In the genomic region with DNA sequence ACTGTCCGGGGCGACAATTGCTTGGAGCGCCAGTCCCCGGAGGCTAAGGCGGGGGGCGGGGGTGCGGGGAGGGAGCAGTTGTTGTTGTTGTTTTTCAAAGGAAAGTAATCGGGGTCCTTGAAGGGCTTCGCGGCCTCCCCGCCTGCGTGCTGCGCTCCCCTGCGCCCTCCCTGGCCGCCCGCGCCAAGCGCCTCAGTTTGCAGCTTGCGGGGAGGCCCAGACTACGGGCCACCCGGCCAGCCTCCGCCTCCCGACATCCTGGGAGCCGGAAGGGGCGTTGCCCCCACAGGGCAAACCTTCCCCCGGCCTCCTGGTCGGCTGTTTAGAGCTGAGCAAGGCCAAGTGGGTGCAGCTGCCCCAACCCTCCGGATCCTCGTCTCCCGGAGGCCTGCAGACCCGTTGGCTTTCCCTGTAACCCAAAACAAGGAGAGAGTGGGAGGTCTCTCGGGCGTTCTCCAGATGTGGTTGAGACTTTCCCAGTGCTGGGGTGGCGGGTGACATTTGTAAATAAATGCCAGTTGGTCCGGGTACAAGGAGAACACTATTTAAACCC, we compare ENCODE assay signal across 9 cellular contexts. TPM values are rescaled to one million over a fixed set of nuclear protein-coding genes. Genes with fewer than 3 reads are reported as not detected.
DNase-seq lines count a peak whose midpoint lies in the region; FAIRE-seq and TF ChIP-seq lines count a peak whose summit lies in the region.
"Had no signal": no experiment of that assay in that cellular context is flagged by ENCODE, and none has a peak within 500 bp of the region (broad histone marks: within the 10 kb centered on the region; RNA-seq: fewer than 3 reads in every experiment).

No MANE protein-coding gene starts in this region.

- POLR2A ChIA-PET in activated CD4-positive, alpha-beta memory T cell treated with anti-CD3 and anti-CD28 coated beads for 36 hours (lab: Charles Lee), result interaction anchor here (0.6 kb wide), 1 partner anchor 806 kb away, joined by 3 read pairs; no protein-coding TSS in a partner anchor
- POLR2A ChIA-PET in activated CD4-positive, alpha-beta memory T cell treated with anti-CD3 and anti-CD28 coated beads, Interleukin-2, amount 10 ng/mL, durations not matched to agents 7 days and 5 days (lab: Charles Lee), result no interaction called here
- POLR2A ChIA-PET in H1 (lab: Charles Lee; ENCODE audit: partially characterized antibody), result interaction anchor here (0.8 to 5.7 kb wide), 8 partner anchors 8 to 135 kb away, joined by 3 to 27 read pairs (median 4); a partner anchor contains a TSS

- H2BK15ac ChIP-seq in H1 (ENCODE audit: low read length), result no peak overlapping the region

- H3K18ac ChIP-seq in H1 (ENCODE audit: extremely low read depth, low read length), result peak overlapping the region; percentile 71

- H3K4me3 ChIP-seq in MM.1S (ENCODE audit: low read length) (no peak overlapping the region), H1 (ENCODE audit: extremely low read depth in 1 of 4, insufficient read depth in 2 of 4, low read depth in 3 of 4, low read length in 4 of 4) (peak overlapping the region; percentile 41 to 63 (median 51)), brain microvascular endothelial cell (ENCODE audit: low read depth, low read length) (no peak overlapping the region)

- H3K4me2 ChIP-seq in MM.1S (ENCODE audit: low read depth, low read length) (0 out of 2 replicates have a peak overlapping the region, but pooled peaks have one; percentile 15), H1 (ENCODE audit: insufficient read depth in 1 of 2, low read depth in 2 of 2, low read length in 2 of 2) (peak overlapping the region; percentile 78 to 91)

- H3K9ac ChIP-seq in MM.1S (ENCODE audit: low read length), result no peak overlapping the region
- H3K9ac ChIP-seq in H1 (replicated peaks in 1 of 4; ENCODE audit: extremely low read depth in 1 of 4, low read depth in 3 of 4, low read length in 3 of 4), result no peak overlapping the region

- H3K36me3 ChIP-seq in MM.1S (replicated peaks; ENCODE audit: insufficient read depth, low read length), result no peaks in the 10 kb centered on the region
- peaks cover 0 to 6% (median 0%) of the 10 kb centered on the region in 4 experiments; a peak in 1 of 8 replicates for H3K36me3 ChIP-seq in H1 (ENCODE audit: control insufficient read depth in 2 of 4, insufficient read depth in 4 of 4, low read length in 3 of 4)
- no peaks in the 10 kb centered on the region for H3K36me3 ChIP-seq in brain microvascular endothelial cell (replicated peaks)

- H3K4me1 Mint-ChIP-seq in activated CD4-positive, alpha-beta memory T cell treated with anti-CD3 and anti-CD28 coated beads for 36 hours (ENCODE audit: low read depth), result peaks cover 22% of the 10 kb centered on the region
- H3K4me1 Mint-ChIP-seq in activated CD4-positive, alpha-beta memory T cell treated with anti-CD3 and anti-CD28 coated beads, Interleukin-2, amount 10 ng/mL, durations not matched to agents 7 days and 5 days, result peaks cover 23% of the 10 kb centered on the region

- H3K27me3 ChIP-seq in MM.1S (replicated peaks; ENCODE audit: insufficient read depth, low read length) (peaks cover 83% of the 10 kb centered on the region), H1 (replicated peaks in 1 of 4; ENCODE audit: control insufficient read depth in 3 of 4, extremely low read depth in 1 of 4, insufficient read depth in 3 of 4, low read length in 3 of 4) (peaks cover 76 to 99% (median 96%) of the 10 kb centered on the region in 4 experiments; a peak in 6 of 7 replicates), brain microvascular endothelial cell (replicated peaks) (peaks cover 93% of the 10 kb centered on the region)

- H4K8ac ChIP-seq in H1 (ENCODE audit: extremely low read depth, insufficient read depth, low read length), result no peak overlapping the region

- H3K23ac ChIP-seq in H1 (ENCODE audit: insufficient read length), result no peak overlapping the region

- H2AFZ ChIP-seq in MM.1S (ENCODE audit: low read length) (no peak overlapping the region), H1 (ENCODE audit: low read length) (no peak overlapping the region)

- CTCF ChIA-PET in activated CD4-positive, alpha-beta memory T cell treated with anti-CD3 and anti-CD28 coated beads for 36 hours (lab: Charles Lee), result interaction anchor here (4.7 kb wide), 1 partner anchor 18 kb away, joined by 20 read pairs; no protein-coding TSS in a partner anchor
- CTCF ChIA-PET in activated CD4-positive, alpha-beta memory T cell treated with anti-CD3 and anti-CD28 coated beads, Interleukin-2, amount 10 ng/mL, durations not matched to agents 7 days and 5 days (lab: Charles Lee), result no interaction called here
- CTCF ChIA-PET in H1 (lab: Charles Lee; ENCODE audit: partially characterized antibody), result interaction anchor here (0.7 to 3.7 kb wide), 14 partner anchors 9 to 275 kb away, joined by 3 to 22 read pairs (median 6); no protein-coding TSS in a partner anchor

- H3K79me1 ChIP-seq in H1 (ENCODE audit: low read depth, low read length), result no peaks in the 10 kb centered on the region

- peaks cover 71% of the 10 kb centered on the region for H3K27me3 Mint-ChIP-seq in activated CD4-positive, alpha-beta memory T cell treated with anti-CD3 and anti-CD28 coated beads for 36 hours
- peaks cover 82% of the 10 kb centered on the region for H3K27me3 Mint-ChIP-seq in activated CD4-positive, alpha-beta memory T cell treated with anti-CD3 and anti-CD28 coated beads, Interleukin-2, amount 10 ng/mL, durations not matched to agents 7 days and 5 days

- H2AK5ac ChIP-seq in H1 (ENCODE audit: low read depth, low read length), result no peak overlapping the region

- no peak overlapping the region for H3K27ac Mint-ChIP-seq in activated CD4-positive, alpha-beta memory T cell treated with anti-CD3 and anti-CD28 coated beads for 36 hours
- no peak overlapping the region for H3K27ac Mint-ChIP-seq in activated CD4-positive, alpha-beta memory T cell treated with anti-CD3 and anti-CD28 coated beads, Interleukin-2, amount 10 ng/mL, durations not matched to agents 7 days and 5 days

- no peaks in the 10 kb centered on the region for H4K20me1 ChIP-seq in MM.1S (ENCODE audit: insufficient read depth, low read length)
- peaks cover 5 to 11% of the 10 kb centered on the region in 2 experiments for H4K20me1 ChIP-seq in H1 (replicated peaks in 1 of 2; ENCODE audit: control insufficient read depth in 1 of 2, insufficient read depth in 2 of 2, low read length in 2 of 2)

- H3K79me2 ChIP-seq in MM.1S (ENCODE audit: low read length) (no peaks in the 10 kb centered on the region), H1 (ENCODE audit: control insufficient read depth in 1 of 2, insufficient read depth in 2 of 2, low read length in 2 of 2) (no peaks in the 10 kb centered on the region)

- no peak overlapping the region for H2BK20ac ChIP-seq in H1 (ENCODE audit: low read length)

- H3K23me2 ChIP-seq in H1 (ENCODE audit: low read depth, low read length), result peaks cover 35% of the 10 kb centered on the region; the same call in 1 of the 2 replicates

- no peaks in the 10 kb centered on the region for H3K9me3 ChIP-seq in MM.1S (replicated peaks; ENCODE audit: insufficient read depth, low read length)
- H3K9me3 ChIP-seq in H1 (ENCODE audit: insufficient read depth in 2 of 2, low read depth in 1 of 2, low read length in 1 of 2), result no peaks in the 10 kb centered on the region

- H4K91ac ChIP-seq in H1 (replicated peaks; ENCODE audit: insufficient read length, low read length), result no peak overlapping the region

- H3K14ac ChIP-seq in H1 (ENCODE audit: insufficient read length), result no peak overlapping the region

- no peak for TF ChIP-seq EP300 in H1 (IDR thresholded peaks at IDR 0.05; ENCODE audit: borderline replicate concordance in 1 of 2, low read depth in 2 of 2, low read length in 2 of 2)

- no peak overlapping the region for H4K5ac ChIP-seq in H1 (ENCODE audit: insufficient read length, low read depth, low read length)

- no peaks in the 10 kb centered on the region for H3K36me3 Mint-ChIP-seq in activated CD4-positive, alpha-beta memory T cell treated with anti-CD3 and anti-CD28 coated beads for 36 hours
- H3K36me3 Mint-ChIP-seq in activated CD4-positive, alpha-beta memory T cell treated with anti-CD3 and anti-CD28 coated beads, Interleukin-2, amount 10 ng/mL, durations not matched to agents 7 days and 5 days (ENCODE audit: low read depth), result peaks cover 2% of the 10 kb centered on the region

- in situ Hi-C loops in brain microvascular endothelial cell (cut with HindIII; ENCODE audit: low pct_ligation_motif_present, low sequenced_read_pairs), result no loop called here

- no peaks in the 10 kb centered on the region for H3K9me2 ChIP-seq in MM.1S (replicated peaks; ENCODE audit: insufficient read depth, low read length)

- H3K27ac ChIP-seq in MM.1S (ENCODE audit: low read length), result no peak overlapping the region
- H3K27ac ChIP-seq in H1 (ENCODE audit: low read depth, low read length), result no peak overlapping the region
- H3K27ac ChIP-seq in brain microvascular endothelial cell, result no peak overlapping the region

- H2BK12ac ChIP-seq in H1 (ENCODE audit: low read depth, low read length), result 0 out of 2 replicates have a peak overlapping the region, but pooled peaks have one; percentile 96

- H3F3A ChIP-seq in MM.1S (ENCODE audit: insufficient read depth, low read length), result no peaks in the 10 kb centered on the region

- FAIRE-seq in H1 (lab: Jason Lieb, UNC), result no peak

- peak in 1 of 2 experiments; percentile 32; a peak in 2 of 4 replicates for TF ChIP-seq RAD21 in H1 (IDR thresholded peaks at IDR 0.05 in 1 of 2, conservative IDR thresholded peaks at IDR 0.05 in 1 of 2; ENCODE audit: low read depth in 2 of 2, low read length in 2 of 2)

- no peak overlapping the region for H3K56ac ChIP-seq in H1 (replicated peaks; ENCODE audit: insufficient read length, low read depth, low read length)

- intact Hi-C loops in activated CD4-positive, alpha-beta memory T cell treated with anti-CD3 and anti-CD28 coated beads for 36 hours (cut with micrococcal nuclease), result loop anchor here (2.0 to 5.0 kb wide), 2 partner anchors 15 to 460 kb away; no protein-coding TSS in a partner anchor

- H2BK5ac ChIP-seq in H1 (ENCODE audit: low read depth, low read length), result no peak overlapping the region

- no peak overlapping the region for H3K4ac ChIP-seq in H1 (replicated peaks; ENCODE audit: insufficient read length, low read depth, low read length)

- TF ChIP-seq POLR2A in H1 (IDR thresholded peaks at IDR 0.05; ENCODE audit: control extremely low read depth in 1 of 2, low read depth in 2 of 2, low read length in 2 of 2), result no peak

- H3K4me3 Mint-ChIP-seq in activated CD4-positive, alpha-beta memory T cell treated with anti-CD3 and anti-CD28 coated beads for 36 hours, result no peak overlapping the region
- H3K4me3 Mint-ChIP-seq in activated CD4-positive, alpha-beta memory T cell treated with anti-CD3 and anti-CD28 coated beads, Interleukin-2, amount 10 ng/mL, durations not matched to agents 7 days and 5 days, result no peak overlapping the region

- TF ChIP-seq CTCF in MM.1S (IDR thresholded peaks at IDR 0.05; ENCODE audit: low read length) (no peak), H1 (IDR thresholded peaks at IDR 0.05; ENCODE audit: control extremely low read depth in 1 of 3, insufficient read depth in 1 of 3, low read depth in 1 of 3, low read length in 3 of 3) (peak in 2 of 3 experiments; percentile 6 to 10; a peak in 1 of 4 replicates), brain microvascular endothelial cell (IDR thresholded peaks at IDR 0.05; ENCODE audit: low read depth, low read length, missing control alignments) (no peak)

- H3K9me3 Mint-ChIP-seq in activated CD4-positive, alpha-beta memory T cell treated with anti-CD3 and anti-CD28 coated beads for 36 hours, result no peaks in the 10 kb centered on the region
- H3K9me3 Mint-ChIP-seq in activated CD4-positive, alpha-beta memory T cell treated with anti-CD3 and anti-CD28 coated beads, Interleukin-2, amount 10 ng/mL, durations not matched to agents 7 days and 5 days, result no peaks in the 10 kb centered on the region

- H3K4me1 ChIP-seq in MM.1S (ENCODE audit: low read length), result no peaks in the 10 kb centered on the region
- H3K4me1 ChIP-seq in H1 (replicated peaks in 1 of 4; ENCODE audit: control insufficient read depth in 3 of 4, insufficient read depth in 4 of 4, low read length in 3 of 4), result peaks cover 0 to 74% (median 50%) of the 10 kb centered on the region in 4 experiments; a peak in 6 of 7 replicates

- DNase-seq in activated CD4-positive, alpha-beta memory T cell treated with anti-CD3 and anti-CD28 coated beads for 36 hours, result peak; percentile 54
- DNase-seq in activated CD4-positive, alpha-beta memory T cell treated with anti-CD3 and anti-CD28 coated beads, Interleukin-2, amount 10 ng/mL, durations not matched to agents 7 days and 5 days, result no peak
- DNase-seq in MM.1S (no peak), H1 (ENCODE audit: low read depth in 1 of 2, low spot score in 2 of 2) (peak in 1 of 2 experiments; percentile 82), brain microvascular endothelial cell (no peak), DMS79 treated with DMSO at 0.1 percent for 48 hours (lab: John Stamatoyannopoulos, UW) (no peak)
- peak; percentile 58 for DNase-seq in stimulated activated CD8-positive, alpha-beta memory T cell treated with anti-CD3 and anti-CD28 coated beads, Interleukin-4, amount 100 ng/mL, for 48 hours
- DNase-seq in activated naive CD4-positive, alpha-beta T cell treated with anti-CD3 and anti-CD28 coated beads, Interleukin-2, amount 50 U/mL, for 16 hours, result no peak
- DNase-seq: AML-193 had no signal

- WGBS in H1 (ENCODE audit: extremely low coverage in 1 of 2, insufficient coverage in 1 of 2, insufficient read length in 1 of 2, insufficient replicate concordance in 2 of 2, low coverage in 1 of 2, low lambda C conversion rate in 2 of 2, missing lambda C conversion rate in 1 of 2), 2 experiments, result 4% methylated on average over 22 of the region's 35 CpGs; no CpG with 5 or more reads in 1 of the 2 experiments

- no peak overlapping the region for H2BK120ac ChIP-seq in H1 (replicated peaks; ENCODE audit: low read depth, low read length)

RNA-seq across cellular contexts. Expression of a gene that starts 3.7 kb away (rescaled TPM):
- total RNA-seq in activated CD4-positive, alpha-beta memory T cell treated with anti-CD3 and anti-CD28 coated beads for 36 hours, result not detected
- under 1 TPM; 0.08 to 0.13 TPM for total RNA-seq in activated CD4-positive, alpha-beta memory T cell treated with anti-CD3 and anti-CD28 coated beads, Interleukin-2, amount 10 ng/mL, durations not matched to agents 7 days and 5 days
- 0.19 and 0.21 TPM in 2 replicates for total RNA-seq in H1 (2021; fragmentation: NEBNext Ultra II Directional; extraction: Animal tissue kit (Norgen Biotek cat#: 25700))
- polyA plus RNA-seq in H1 (2011; rRNA removed), result 0.02 and 0.52 TPM in 2 replicates
- 0.31 TPM for polyA plus RNA-seq in H1 (2011; cell fraction: cytosol; rRNA removed)
- 0.41 TPM for polyA plus RNA-seq in H1 (2011; cell fraction: nucleus; rRNA removed)
- polyA plus RNA-seq in H1 (2012, experiment 1 of 2), result 0.10 to 0.13 TPM (median 0.13 TPM) in 3 of 4 replicates, not detected in the other
- polyA plus RNA-seq in H1 (2012, experiment 2 of 2), result 0.09 TPM
- 0.10 TPM for polyA plus RNA-seq in H1 (2013, experiment 1 of 2)
- polyA plus RNA-seq in H1 (2013, experiment 2 of 2), result 0.07 TPM
- 0.09 TPM in 1 of 2 replicates, not detected in the other for polyA minus RNA-seq in H1 (2011; rRNA and poly(A)+ RNA removed)
- not detected for polyA minus RNA-seq in H1 (2011; cell fraction: cytosol; rRNA and poly(A)+ RNA removed)
- polyA minus RNA-seq in H1 (2011; cell fraction: nucleus; rRNA and poly(A)+ RNA removed), result 0.50 TPM

Comparison
In these comparisons a context has a peak if more than half of its experiments do, and no peak if none do; other contexts are left out.
1. DNase-seq: peak in activated CD4-positive, alpha-beta memory T cell treated with anti-CD3 and anti-CD28 coated beads for 36 hours (single experiment) and stimulated activated CD8-positive, alpha-beta memory T cell treated with anti-CD3 and anti-CD28 coated beads, Interleukin-4, amount 100 ng/mL, for 48 hours (single experiment); none in activated CD4-positive, alpha-beta memory T cell treated with anti-CD3 and anti-CD28 coated beads, Interleukin-2, amount 10 ng/mL, durations not matched to agents 7 days and 5 days (single experiment), MM.1S (single experiment), brain microvascular endothelial cell (single experiment), activated naive CD4-positive, alpha-beta T cell treated with anti-CD3 and anti-CD28 coated beads, Interleukin-2, amount 50 U/mL, for 16 hours (single experiment) and DMS79 treated with DMSO at 0.1 percent for 48 hours (single experiment).
2. H3K4me3 ChIP-seq: peak in H1 (4 of 4); none in MM.1S (single experiment) and brain microvascular endothelial cell (single experiment).
3. CTCF ChIP-seq: peak in H1 (2 of 3); none in MM.1S (single experiment) and brain microvascular endothelial cell (single experiment).